ENCODE assay signal across 9 cellular contexts in genomic region chr19:4455742-4456565, GRCh38. TPM values are rescaled to one million over a fixed set of nuclear protein-coding genes. Genes with fewer than 3 reads are reported as not detected.
A peak's percentile ranks its signal among the peaks of the same experiment; 100 is the strongest.
DNase-seq lines count a peak whose midpoint lies in the region; ATAC-seq, FAIRE-seq and TF ChIP-seq lines count a peak whose summit lies in the region.
"Had no signal": no experiment of that assay in that cellular context is flagged by ENCODE, and none has a peak within 500 bp of the region (broad histone marks: within the 10 kb centered on the region; RNA-seq: fewer than 3 reads in every experiment).

No MANE protein-coding gene starts in this region.

- intact Hi-C loops in HepG2 (cut with micrococcal nuclease; ENCODE audit: unreplicated experiment): loop anchor here (5.0 kb wide), 1 partner anchor 54 kb away; the partner anchor contains the start of genes CHAF1A and SH3GL1
- intact Hi-C loops in thyroid gland (cut with DNase I): no loop called here

- WGBS in HepG2 (ENCODE audit: low lambda C conversion rate): 65% methylated on average over 10 of the region's 15 CpGs
- WGBS in thyroid gland, 2 donors: 20 to 26% methylated on average over 11 to 13 of the region's 15 CpGs

- peak overlapping the region; percentile 97 for H3K4me2 ChIP-seq in HepG2 (ENCODE audit: low read depth, low read length)

- H3K4me3 ChIP-seq in cardiac fibroblast (replicated peaks in 1 of 2; ENCODE audit: low read depth in 2 of 2, low read length in 2 of 2): peak overlapping the region; percentile 78 to 85
- H3K4me3 ChIP-seq in HepG2 (replicated peaks in 1 of 3; ENCODE audit: insufficient read depth in 1 of 3, low read depth in 2 of 3, low read length in 3 of 3): peak overlapping the region; percentile 63 to 92 (median 85)
- peak overlapping the region in 2 of 3 donors; percentile 13 to 60 for H3K4me3 ChIP-seq in thyroid gland (replicated peaks in 1 of 3)

- ATAC-seq in HepG2: peak; percentile 33

- H3K4me1 ChIP-seq in HepG2 (ENCODE audit: insufficient read depth, low read length) (peaks cover 16% of the 10 kb centered on the region), thyroid gland (peaks cover 27 to 32% of the 10 kb centered on the region in 2 donors)

- H3K9me3 ChIP-seq in HepG2 (ENCODE audit: low read length): no peaks in the 10 kb centered on the region
- H3K9me3 ChIP-seq in thyroid gland: no peaks in the 10 kb centered on the region

- peak; percentile 9 for TF ChIP-seq CTCF in cardiac fibroblast (IDR thresholded peaks at IDR 0.05; ENCODE audit: low read depth, low read length)
- TF ChIP-seq CTCF in HepG2 (CRISPR knock-in tag; IDR thresholded peaks at IDR 0.05): peak; percentile 20; the same call in 1 of the 2 replicates
- peak in 4 of 6 experiments; percentile 1 to 48 (median 32) for TF ChIP-seq CTCF in thyroid gland (IDR thresholded peaks at IDR 0.05)

- no peak for TF ChIP-seq EP300 in HepG2 (IDR thresholded peaks at IDR 0.05; ENCODE audit: low read depth in 2 of 2, low read length in 2 of 2)
- no peak for TF ChIP-seq EP300 in HepG2 (CRISPR knock-in tag; IDR thresholded peaks at IDR 0.05; ENCODE audit: borderline replicate concordance)

- DNase-seq in NOMO-1 treated with dmso at 0.1 percent for 144 hours (lab: John Stamatoyannopoulos, UW; ENCODE audit: unreplicated experiment): peak; percentile 45
- no peak for DNase-seq in NOMO-1 (lab: John Stamatoyannopoulos, UW; ENCODE audit: unreplicated experiment in 2 of 2)
- peak; percentile 78 to 82 for DNase-seq in NCI-H524 (lab: John Stamatoyannopoulos, UW)
- peak; percentile 85 to 88 for DNase-seq in cardiac fibroblast (ENCODE audit: low read depth in 2 of 2)
- peak; percentile 25 for DNase-seq in HepG2 (ENCODE audit: low spot score)
- peak; percentile 97 to 98 for DNase-seq in thyroid gland
- no peak for DNase-seq in HEK293T (ENCODE audit: extremely low spot score)
- no peak for DNase-seq in activated CD8-positive, alpha-beta memory T cell treated with anti-CD3 and anti-CD28 coated beads for 24 hours

- H3K27ac ChIP-seq in HepG2 (ENCODE audit: extremely low read length, insufficient read depth, low read length) (peak overlapping the region; percentile 64), thyroid gland (peak overlapping the region; percentile 75 to 84 (median 81))

- no peak for FAIRE-seq in HepG2 (lab: Jason Lieb, UNC)
- FAIRE-seq: G401.6 had no signal

- no peaks in the 10 kb centered on the region; a peak in 1 of 5 replicates for H3K27me3 ChIP-seq in HepG2 (ENCODE audit: control insufficient read depth in 1 of 2, insufficient read depth in 2 of 2, low read length in 2 of 2)
- no peaks in the 10 kb centered on the region for H3K27me3 ChIP-seq in thyroid gland

- peaks cover 10% of the 10 kb centered on the region for H3K79me2 ChIP-seq in HepG2 (ENCODE audit: insufficient read depth, low read length)

- TF ChIP-seq POLR2A in HepG2 (IDR thresholded peaks at IDR 0.05; ENCODE audit: insufficient read depth in 1 of 2, low read depth in 2 of 2, low read length in 2 of 2): no peak
- TF ChIP-seq POLR2A in thyroid gland (IDR thresholded peaks at IDR 0.05): peak in 1 of 2 donors; percentile 29

- in situ Hi-C loops in HepG2 (cut with HindIII; ENCODE audit: extremely low pct_ligation_motif_present, low pct_unique_long_range_greater_than_20kb): no loop called here

- no peaks in the 10 kb centered on the region for H4K20me1 ChIP-seq in HepG2 (ENCODE audit: insufficient read depth, low read length)

- peak overlapping the region; percentile 82 for H3K9ac ChIP-seq in HepG2 (ENCODE audit: insufficient read depth, low read depth, low read length)

- POLR2A ChIA-PET in HepG2 (lab: Yijun Ruan, JAX) (interaction anchor here (0.7 to 5.5 kb wide), 4 partner anchors 16 to 65 kb away, joined by 3 to 37 read pairs (median 3); partner anchors contain the start of genes CHAF1A and HDGFL2), HEK293T (lab: Yijun Ruan, JAX) (interaction anchor here (1.0 to 2.8 kb wide), 3 partner anchors 15 to 18 kb away, joined by 4 to 20 read pairs (median 8); partner anchors contain the start of gene HDGFL2)

- no TSS peak for BruUV-seq in HepG2 (replicated peaks; lab: Mats Ljungman, UMichigan)

- H2AFZ ChIP-seq in HepG2 (ENCODE audit: low read length): no peak overlapping the region

- H3K36me3 ChIP-seq in HepG2 (replicated peaks in 1 of 2; ENCODE audit: control insufficient read depth in 1 of 2, insufficient read depth in 2 of 2, low read length in 2 of 2): peaks cover 9 to 21% of the 10 kb centered on the region in 2 experiments
- H3K36me3 ChIP-seq in thyroid gland: peaks cover 22 to 29% of the 10 kb centered on the region in 2 donors

- CTCF ChIA-PET in HepG2 (lab: Yijun Ruan, JAX; ENCODE audit: low intra/inter-chr PET ratio, low total read pairs) (no interaction called here), HEK293T (lab: Yijun Ruan, JAX) (interaction anchor here (0.5 kb wide), 1 partner anchor 173 kb away, joined by 5 read pairs; no protein-coding TSS in a partner anchor)

- no peak for TF ChIP-seq RAD21 in HepG2 (CRISPR knock-in tag; IDR thresholded peaks at IDR 0.05)

RNA-seq across cellular contexts. Expression of gene UBXN6, which starts 1.6 kb away (rescaled TPM):
- 33.6 and 35.5 TPM in 2 replicates for total RNA-seq in HepG2 (2016; rRNA removed; fragmentation: Illumina TruSeq; extraction: Trizol)
- total RNA-seq in HepG2 (2016; cell fraction: cytosol; rRNA removed; fragmentation: Illumina TruSeq; extraction: Trizol; ENCODE audit: low read depth): 82.0 and 89.5 TPM in 2 replicates
- 26.5 and 40.3 TPM in 2 replicates for total RNA-seq in HepG2 (2016; cell fraction: insoluble cytoplasmic fraction; rRNA removed; fragmentation: Illumina TruSeq; extraction: Trizol)
- total RNA-seq in HepG2 (2016; cell fraction: membrane; rRNA removed; fragmentation: Illumina TruSeq; extraction: Trizol): 92.4 and 97.7 TPM in 2 replicates
- total RNA-seq in HepG2 (2016; cell fraction: nucleus; rRNA removed; fragmentation: Illumina TruSeq; extraction: Trizol): 14.4 and 21.6 TPM in 2 replicates
- 34.9 and 44.2 TPM in 2 replicates for polyA plus RNA-seq in HepG2 (2011; rRNA removed)
- 33.0 and 55.5 TPM in 2 replicates for polyA plus RNA-seq in HepG2 (2011; cell fraction: cytosol; rRNA removed)
- 41.1 and 57.2 TPM in 2 replicates for polyA plus RNA-seq in HepG2 (2011; cell fraction: nucleus; rRNA removed)
- 24.9 and 32.9 TPM in 2 replicates for polyA plus RNA-seq in HepG2 (2012)
- 99.5 and 107 TPM in 2 replicates for polyA plus RNA-seq in HepG2 (2016; cell fraction: cytosol; fragmentation: Illumina TruSeq; extraction: Trizol; ENCODE audit: low read depth)
- polyA plus RNA-seq in HepG2 (2016; cell fraction: insoluble cytoplasmic fraction; fragmentation: Illumina TruSeq; extraction: Trizol; ENCODE audit: low read depth): 35.2 and 44.8 TPM in 2 replicates
- 107 and 115 TPM in 2 replicates for polyA plus RNA-seq in HepG2 (2016; cell fraction: membrane; fragmentation: Illumina TruSeq; extraction: Trizol; ENCODE audit: low read depth)
- 46.4 and 52.3 TPM in 2 replicates for polyA plus RNA-seq in HepG2 (2016; cell fraction: nucleus; fragmentation: Illumina TruSeq; extraction: Trizol; ENCODE audit: insufficient read depth, low read depth)
- 27.9 and 43.0 TPM in 2 replicates for polyA minus RNA-seq in HepG2 (2011; rRNA and poly(A)+ RNA removed; ENCODE audit: low replicate concordance)
- 17.5 and 20.2 TPM in 2 replicates for polyA minus RNA-seq in HepG2 (2011; cell fraction: cytosol; rRNA and poly(A)+ RNA removed)
- 7.8 and 11.1 TPM in 2 replicates for polyA minus RNA-seq in HepG2 (2011; cell fraction: nucleus; rRNA and poly(A)+ RNA removed)
- total RNA-seq in thyroid gland: 100 to 1,000 TPM in 2 of 4 donors, 10 to 100 TPM in 2; 90.1 to 187 (median 106) TPM

RNA-seq across cellular contexts. Expression of gene HDGFL2, which starts 16.1 kb away (rescaled TPM):
- 47.9 and 51.1 TPM in 2 replicates for total RNA-seq in HepG2 (2016; rRNA removed; fragmentation: Illumina TruSeq; extraction: Trizol)
- total RNA-seq in HepG2 (2016; cell fraction: cytosol; rRNA removed; fragmentation: Illumina TruSeq; extraction: Trizol; ENCODE audit: low read depth): 7.5 and 8.8 TPM in 2 replicates
- total RNA-seq in HepG2 (2016; cell fraction: insoluble cytoplasmic fraction; rRNA removed; fragmentation: Illumina TruSeq; extraction: Trizol): 38.9 and 55.4 TPM in 2 replicates
- total RNA-seq in HepG2 (2016; cell fraction: membrane; rRNA removed; fragmentation: Illumina TruSeq; extraction: Trizol): 11.6 and 13.8 TPM in 2 replicates
- 29.4 and 31.2 TPM in 2 replicates for total RNA-seq in HepG2 (2016; cell fraction: nucleus; rRNA removed; fragmentation: Illumina TruSeq; extraction: Trizol)
- 20.0 and 26.0 TPM in 2 replicates for polyA plus RNA-seq in HepG2 (2011; rRNA removed)
- polyA plus RNA-seq in HepG2 (2011; cell fraction: cytosol; rRNA removed): 11.0 and 22.9 TPM in 2 replicates
- 50.4 and 56.5 TPM in 2 replicates for polyA plus RNA-seq in HepG2 (2011; cell fraction: nucleus; rRNA removed)
- polyA plus RNA-seq in HepG2 (2012): 20.9 and 29.2 TPM in 2 replicates
- 5.7 and 6.4 TPM in 2 replicates for polyA plus RNA-seq in HepG2 (2016; cell fraction: cytosol; fragmentation: Illumina TruSeq; extraction: Trizol; ENCODE audit: low read depth)
- 59.0 and 65.1 TPM in 2 replicates for polyA plus RNA-seq in HepG2 (2016; cell fraction: insoluble cytoplasmic fraction; fragmentation: Illumina TruSeq; extraction: Trizol; ENCODE audit: low read depth)
- polyA plus RNA-seq in HepG2 (2016; cell fraction: membrane; fragmentation: Illumina TruSeq; extraction: Trizol; ENCODE audit: low read depth): 8.6 and 10.8 TPM in 2 replicates
- polyA plus RNA-seq in HepG2 (2016; cell fraction: nucleus; fragmentation: Illumina TruSeq; extraction: Trizol; ENCODE audit: insufficient read depth, low read depth): 76.7 and 79.6 TPM in 2 replicates
- 12.6 and 23.4 TPM in 2 replicates for polyA minus RNA-seq in HepG2 (2011; rRNA and poly(A)+ RNA removed; ENCODE audit: low replicate concordance)
- polyA minus RNA-seq in HepG2 (2011; cell fraction: cytosol; rRNA and poly(A)+ RNA removed): 10.2 and 16.9 TPM in 2 replicates
- 12.0 and 12.8 TPM in 2 replicates for polyA minus RNA-seq in HepG2 (2011; cell fraction: nucleus; rRNA and poly(A)+ RNA removed)
- 10 to 100 TPM; 26.5 to 42.3 (median 28.4) TPM for total RNA-seq in thyroid gland

RNA-seq across cellular contexts. Expression of gene CHAF1A, which starts 53.5 kb away (rescaled TPM):
- total RNA-seq in HepG2 (2016; rRNA removed; fragmentation: Illumina TruSeq; extraction: Trizol): 27.3 and 34.8 TPM in 2 replicates
- 18.8 and 20.2 TPM in 2 replicates for total RNA-seq in HepG2 (2016; cell fraction: cytosol; rRNA removed; fragmentation: Illumina TruSeq; extraction: Trizol; ENCODE audit: low read depth)
- 19.1 and 34.6 TPM in 2 replicates for total RNA-seq in HepG2 (2016; cell fraction: insoluble cytoplasmic fraction; rRNA removed; fragmentation: Illumina TruSeq; extraction: Trizol)
- 20.4 and 23.9 TPM in 2 replicates for total RNA-seq in HepG2 (2016; cell fraction: membrane; rRNA removed; fragmentation: Illumina TruSeq; extraction: Trizol)
- total RNA-seq in HepG2 (2016; cell fraction: nucleus; rRNA removed; fragmentation: Illumina TruSeq; extraction: Trizol): 25.6 and 26.6 TPM in 2 replicates
- 11.0 and 13.1 TPM in 2 replicates for polyA plus RNA-seq in HepG2 (2011; rRNA removed)
- polyA plus RNA-seq in HepG2 (2011; cell fraction: cytosol; rRNA removed): 5.7 and 16.6 TPM in 2 replicates
- 41.7 and 67.3 TPM in 2 replicates for polyA plus RNA-seq in HepG2 (2011; cell fraction: nucleus; rRNA removed)
- 6.8 and 11.8 TPM in 2 replicates for polyA plus RNA-seq in HepG2 (2012)
- 4.9 and 5.2 TPM in 2 replicates for polyA plus RNA-seq in HepG2 (2016; cell fraction: cytosol; fragmentation: Illumina TruSeq; extraction: Trizol; ENCODE audit: low read depth)
- 23.0 and 29.8 TPM in 2 replicates for polyA plus RNA-seq in HepG2 (2016; cell fraction: insoluble cytoplasmic fraction; fragmentation: Illumina TruSeq; extraction: Trizol; ENCODE audit: low read depth)
- polyA plus RNA-seq in HepG2 (2016; cell fraction: membrane; fragmentation: Illumina TruSeq; extraction: Trizol; ENCODE audit: low read depth): 9.0 and 10.1 TPM in 2 replicates
- 57.2 and 60.7 TPM in 2 replicates for polyA plus RNA-seq in HepG2 (2016; cell fraction: nucleus; fragmentation: Illumina TruSeq; extraction: Trizol; ENCODE audit: insufficient read depth, low read depth)
- 26.8 and 48.0 TPM in 2 replicates for polyA minus RNA-seq in HepG2 (2011; rRNA and poly(A)+ RNA removed; ENCODE audit: low replicate concordance)
- polyA minus RNA-seq in HepG2 (2011; cell fraction: cytosol; rRNA and poly(A)+ RNA removed): 7.6 and 9.2 TPM in 2 replicates
- polyA minus RNA-seq in HepG2 (2011; cell fraction: nucleus; rRNA and poly(A)+ RNA removed): 13.2 and 17.5 TPM in 2 replicates
- 1 to 10 TPM; 4.1 to 5.1 (median 4.4) TPM for total RNA-seq in thyroid gland

RNA-seq across cellular contexts. Expression of gene SH3GL1, which starts 55.6 kb away (rescaled TPM):
- 26.7 and 33.0 TPM in 2 replicates for total RNA-seq in HepG2 (2016; rRNA removed; fragmentation: Illumina TruSeq; extraction: Trizol)
- total RNA-seq in HepG2 (2016; cell fraction: cytosol; rRNA removed; fragmentation: Illumina TruSeq; extraction: Trizol; ENCODE audit: low read depth): 13.7 and 15.7 TPM in 2 replicates
- total RNA-seq in HepG2 (2016; cell fraction: insoluble cytoplasmic fraction; rRNA removed; fragmentation: Illumina TruSeq; extraction: Trizol): 24.6 and 34.8 TPM in 2 replicates
- 29.5 and 35.2 TPM in 2 replicates for total RNA-seq in HepG2 (2016; cell fraction: membrane; rRNA removed; fragmentation: Illumina TruSeq; extraction: Trizol)
- total RNA-seq in HepG2 (2016; cell fraction: nucleus; rRNA removed; fragmentation: Illumina TruSeq; extraction: Trizol): 16.4 and 18.3 TPM in 2 replicates
- 45.1 and 52.3 TPM in 2 replicates for polyA plus RNA-seq in HepG2 (2011; rRNA removed)
- 35.9 and 53.9 TPM in 2 replicates for polyA plus RNA-seq in HepG2 (2011; cell fraction: cytosol; rRNA removed)
- polyA plus RNA-seq in HepG2 (2011; cell fraction: nucleus; rRNA removed): 63.6 and 70.8 TPM in 2 replicates
- polyA plus RNA-seq in HepG2 (2012): 50.6 and 52.1 TPM in 2 replicates
- 29.2 and 32.7 TPM in 2 replicates for polyA plus RNA-seq in HepG2 (2016; cell fraction: cytosol; fragmentation: Illumina TruSeq; extraction: Trizol; ENCODE audit: low read depth)
- 56.5 and 70.3 TPM in 2 replicates for polyA plus RNA-seq in HepG2 (2016; cell fraction: insoluble cytoplasmic fraction; fragmentation: Illumina TruSeq; extraction: Trizol; ENCODE audit: low read depth)
- 57.9 and 61.3 TPM in 2 replicates for polyA plus RNA-seq in HepG2 (2016; cell fraction: membrane; fragmentation: Illumina TruSeq; extraction: Trizol; ENCODE audit: low read depth)
- 52.2 and 56.7 TPM in 2 replicates for polyA plus RNA-seq in HepG2 (2016; cell fraction: nucleus; fragmentation: Illumina TruSeq; extraction: Trizol; ENCODE audit: insufficient read depth, low read depth)
- 39.3 and 69.8 TPM in 2 replicates for polyA minus RNA-seq in HepG2 (2011; rRNA and poly(A)+ RNA removed; ENCODE audit: low replicate concordance)
- 30.6 and 31.5 TPM in 2 replicates for polyA minus RNA-seq in HepG2 (2011; cell fraction: cytosol; rRNA and poly(A)+ RNA removed)
- polyA minus RNA-seq in HepG2 (2011; cell fraction: nucleus; rRNA and poly(A)+ RNA removed): 19.3 and 22.8 TPM in 2 replicates
- total RNA-seq in thyroid gland: 10 to 100 TPM; 33.1 to 42.4 (median 36.7) TPM

Comparison
In these comparisons a context has a peak if more than half of its experiments do, and no peak if none do; other contexts are left out.
1. DNase-seq: peak in NOMO-1 treated with dmso at 0.1 percent for 144 hours (single experiment), NCI-H524 (2 of 2), cardiac fibroblast (2 of 2), HepG2 (single experiment) and thyroid gland (2 of 2); none in NOMO-1 (0 of 2), HEK293T (single experiment) and activated CD8-positive, alpha-beta memory T cell treated with anti-CD3 and anti-CD28 coated beads for 24 hours (single experiment).
2. Peak in every context shown above with its lines, with median percentiles within 50 percentile points of each other: H3K4me3 ChIP-seq and CTCF ChIP-seq.